8 cellular contexts compared by ENCODE assay signal in the genomic region with DNA sequence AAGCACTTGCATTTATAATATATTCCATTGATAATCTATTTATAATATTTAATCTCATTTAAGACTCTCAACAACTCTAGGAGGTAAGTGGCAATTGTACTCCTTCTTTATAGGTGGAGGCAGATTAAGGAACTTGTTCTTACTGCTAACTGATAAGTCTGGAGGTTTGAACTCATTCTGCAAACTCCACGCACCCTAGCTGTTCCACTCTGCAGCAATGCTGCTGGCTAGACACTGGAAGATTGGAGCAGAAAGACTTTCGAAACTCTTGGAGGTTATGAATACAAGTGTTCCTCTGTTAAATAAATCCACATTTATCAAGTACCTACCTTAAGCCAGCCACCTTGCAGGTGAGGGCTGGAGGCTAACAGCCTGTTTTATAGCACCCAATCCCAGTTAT. TPM values are rescaled to one million over a fixed set of nuclear protein-coding genes. Genes with fewer than 3 reads are reported as not detected.
A peak's percentile ranks its signal among the peaks of the same experiment; 100 is the strongest.
DNase-seq lines count a peak whose midpoint lies in the region; ATAC-seq and TF ChIP-seq lines count a peak whose summit lies in the region.

No MANE protein-coding gene starts in this region.

- peak in 1 of 2 experiments; percentile 37 for DNase-seq in HL-60 (ENCODE audit: low read depth in 1 of 2, low spot score in 1 of 2)
- DNase-seq in activated CD8-positive, alpha-beta T cell treated with anti-CD3 and anti-CD28 coated beads, Interleukin-2, amount 10 ng/mL, durations not matched to agents 7 days and 5 days: no peak
- no peak for DNase-seq in kidney epithelial cell (ENCODE audit: low read depth)
- peak in 1 of 2 donors; percentile 8 for DNase-seq in thyroid gland
- DNase-seq in stimulated activated CD4-positive, alpha-beta T cell treated with anti-CD3 and anti-CD28 coated beads, Interleukin-2, amount 100 ng/mL, for 24 hours: no peak

- H3K9me3 ChIP-seq in thyroid gland: no peaks in the 10 kb centered on the region

- TF ChIP-seq CTCF in C4-2B (conservative IDR thresholded peaks at IDR 0.05): no peak
- TF ChIP-seq CTCF in HL-60 (IDR thresholded peaks at IDR 0.05; ENCODE audit: insufficient read depth, low read length): no peak
- no peak for TF ChIP-seq CTCF in kidney epithelial cell (IDR thresholded peaks at IDR 0.05; ENCODE audit: insufficient read depth, low read length, poor library complexity, severe bottlenecking)
- no peak for TF ChIP-seq CTCF in thyroid gland (IDR thresholded peaks at IDR 0.05)

- POLR2A ChIA-PET in activated CD8-positive, alpha-beta T cell treated with anti-CD3 and anti-CD28 coated beads, Interleukin-2, amount 10 ng/mL, durations not matched to agents 7 days and 5 days (lab: Charles Lee): no interaction called here

- H3K27ac ChIP-seq in C4-2B: peak overlapping the region; percentile 96
- H3K27ac ChIP-seq in HL-60 (replicated peaks): peak overlapping the region; percentile 97
- peak overlapping the region in 2 of 3 donors; percentile 90 to 95 for H3K27ac ChIP-seq in thyroid gland

- H3K4me1 Mint-ChIP-seq in activated CD8-positive, alpha-beta T cell treated with anti-CD3 and anti-CD28 coated beads, Interleukin-2, amount 10 ng/mL, durations not matched to agents 7 days and 5 days (ENCODE audit: low read depth): peaks cover 25% of the 10 kb centered on the region

- no peaks in the 10 kb centered on the region for H3K27me3 Mint-ChIP-seq in activated CD8-positive, alpha-beta T cell treated with anti-CD3 and anti-CD28 coated beads, Interleukin-2, amount 10 ng/mL, durations not matched to agents 7 days and 5 days (ENCODE audit: low read depth)

- no peak overlapping the region for H3K27ac Mint-ChIP-seq in activated CD8-positive, alpha-beta T cell treated with anti-CD3 and anti-CD28 coated beads, Interleukin-2, amount 10 ng/mL, durations not matched to agents 7 days and 5 days

- no peaks in the 10 kb centered on the region for H3K9me3 Mint-ChIP-seq in activated CD8-positive, alpha-beta T cell treated with anti-CD3 and anti-CD28 coated beads, Interleukin-2, amount 10 ng/mL, durations not matched to agents 7 days and 5 days (ENCODE audit: insufficient read depth)

- TF ChIP-seq POLR2A in thyroid gland (IDR thresholded peaks at IDR 0.05): no peak

- H3K4me1 ChIP-seq in thyroid gland: peaks cover 14 to 21% of the 10 kb centered on the region in 2 donors

- ATAC-seq in activated CD8-positive, alpha-beta T cell treated with anti-CD3 and anti-CD28 coated beads, Interleukin-2, amount 10 ng/mL, durations not matched to agents 7 days and 5 days: no peak
- ATAC-seq in HG03520 (IDR thresholded peaks at IDR 0.05; ENCODE audit: unreplicated experiment): no peak
- ATAC-seq in GM21825 (IDR thresholded peaks at IDR 0.05; ENCODE audit: unreplicated experiment): no peak

- H3K4me3 Mint-ChIP-seq in activated CD8-positive, alpha-beta T cell treated with anti-CD3 and anti-CD28 coated beads, Interleukin-2, amount 10 ng/mL, durations not matched to agents 7 days and 5 days: peak overlapping the region; percentile 90

- no peaks in the 10 kb centered on the region for H3K36me3 ChIP-seq in kidney epithelial cell (ENCODE audit: control insufficient read depth, insufficient read depth, low read length)
- H3K36me3 ChIP-seq in thyroid gland: no peaks in the 10 kb centered on the region

- H3K36me3 Mint-ChIP-seq in activated CD8-positive, alpha-beta T cell treated with anti-CD3 and anti-CD28 coated beads, Interleukin-2, amount 10 ng/mL, durations not matched to agents 7 days and 5 days (ENCODE audit: low read depth): peaks cover 4% of the 10 kb centered on the region

- CTCF ChIA-PET in activated CD8-positive, alpha-beta T cell treated with anti-CD3 and anti-CD28 coated beads, Interleukin-2, amount 10 ng/mL, durations not matched to agents 7 days and 5 days (lab: Charles Lee): interaction anchor here (1.0 kb wide), 1 partner anchor 9 kb away, joined by 11 read pairs; no protein-coding TSS in a partner anchor

- WGBS in thyroid gland, 2 donors: 60 to 65% methylated on average over 2 of the region's 2 CpGs

- H3K27me3 ChIP-seq in HL-60 (ENCODE audit: insufficient read depth, poor library complexity, severe bottlenecking) (no peaks in the 10 kb centered on the region), kidney epithelial cell (ENCODE audit: control insufficient read depth, insufficient read depth, low read length) (no peaks in the 10 kb centered on the region), thyroid gland (no peaks in the 10 kb centered on the region)

- intact Hi-C loops in thyroid gland (cut with DNase I): no loop called here

- H3K4me3 ChIP-seq in HL-60 (replicated peaks; ENCODE audit: insufficient read depth, low read length) (peak overlapping the region; percentile 67), kidney epithelial cell (ENCODE audit: low read depth, low read length) (peak overlapping the region; percentile 80), thyroid gland (replicated peaks in 1 of 3) (peak overlapping the region in 1 of 3 donors; percentile 99)

RNA-seq across cellular contexts. Expression of a gene that starts 0.8 kb away (rescaled TPM):
- 10 to 100 TPM; 66.8 to 75.7 TPM for total RNA-seq in activated CD8-positive, alpha-beta T cell treated with anti-CD3 and anti-CD28 coated beads, Interleukin-2, amount 10 ng/mL, durations not matched to agents 7 days and 5 days
- total RNA-seq in kidney epithelial cell (113 and 139 TPM in 2 replicates), thyroid gland (10 to 100 TPM; 44.1 to 70.9 (median 50.2) TPM)
